ENCODE assay signal across 8 cellular contexts in the genomic region with DNA sequence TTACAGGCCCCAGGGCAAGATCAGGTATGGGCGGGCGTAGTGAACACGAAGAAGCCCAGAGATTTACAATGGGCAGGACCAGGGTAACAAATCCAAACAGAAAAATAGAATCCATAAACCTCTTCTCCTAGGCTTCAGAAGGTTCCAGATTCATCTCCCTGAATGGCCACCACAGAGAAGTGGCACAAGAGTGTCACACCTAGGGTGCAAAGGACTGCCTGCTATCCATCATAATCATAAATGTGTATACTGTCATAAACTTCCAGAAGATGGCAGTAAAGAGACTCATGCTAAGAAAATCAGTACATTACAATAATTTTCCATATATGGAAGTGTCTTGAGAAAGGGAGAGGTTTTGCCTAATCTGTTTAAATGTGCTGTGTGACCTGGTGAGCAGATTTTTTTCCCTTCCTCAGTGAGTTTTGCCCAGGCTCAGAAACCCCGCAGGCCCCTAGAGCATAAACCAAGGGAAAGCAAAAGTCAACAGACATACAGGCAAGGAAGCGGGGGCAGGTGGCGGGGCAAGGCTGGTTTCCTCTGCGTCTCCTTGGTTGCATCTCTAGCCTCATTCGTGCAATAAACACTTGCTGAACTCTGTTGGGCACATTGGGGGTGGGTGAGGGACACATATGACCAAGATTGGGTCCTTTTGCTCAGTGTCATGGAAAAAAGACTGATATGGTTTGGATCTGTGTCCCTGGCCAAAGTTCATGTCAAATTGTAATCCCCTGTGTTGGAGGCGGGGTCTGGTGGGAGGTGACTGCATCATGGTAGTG.
DNase-seq lines count a peak whose midpoint lies in the region; ATAC-seq and TF ChIP-seq lines count a peak whose summit lies in the region.

No MANE protein-coding gene starts in this region.

- H3K4me3 ChIP-seq in AG10803 (ENCODE audit: low read length) (no peak overlapping the region), neural progenitor cell (no peak overlapping the region)

- H3K36me3 ChIP-seq in neural progenitor cell, result no peaks in the 10 kb centered on the region

- peaks cover 54% of the 10 kb centered on the region for H3K27me3 Mint-ChIP-seq in stimulated activated naive CD8-positive, alpha-beta T cell treated with anti-CD3 and anti-CD28 coated beads, Interleukin-15, amount 100 ng/mL, for 72 hours
- H3K27me3 Mint-ChIP-seq in neural progenitor cell (ENCODE audit: insufficient read depth, low read depth), result peaks cover 16% of the 10 kb centered on the region

- no peaks in the 10 kb centered on the region for H4K20me1 ChIP-seq in neural progenitor cell (ENCODE audit: low read depth)

- H3K4me1 Mint-ChIP-seq in stimulated activated naive CD8-positive, alpha-beta T cell treated with anti-CD3 and anti-CD28 coated beads, Interleukin-15, amount 100 ng/mL, for 72 hours, result peaks cover 14% of the 10 kb centered on the region
- peaks cover 17% of the 10 kb centered on the region for H3K4me1 Mint-ChIP-seq in neural progenitor cell

- H3K79me2 ChIP-seq in neural progenitor cell (ENCODE audit: low read depth), result no peaks in the 10 kb centered on the region

- H3K9me3 Mint-ChIP-seq in stimulated activated naive CD8-positive, alpha-beta T cell treated with anti-CD3 and anti-CD28 coated beads, Interleukin-15, amount 100 ng/mL, for 72 hours, result peaks cover 0 to 13% of the 10 kb centered on the region in 2 donors
- H3K9me3 Mint-ChIP-seq in neural progenitor cell, result peaks cover 25% of the 10 kb centered on the region

- no peak overlapping the region for H3K27ac Mint-ChIP-seq in stimulated activated naive CD8-positive, alpha-beta T cell treated with anti-CD3 and anti-CD28 coated beads, Interleukin-15, amount 100 ng/mL, for 72 hours
- H3K27ac Mint-ChIP-seq in neural progenitor cell, result no peak overlapping the region

- no peak overlapping the region for H2AFZ ChIP-seq in neural progenitor cell (replicated peaks)

- H3K27ac ChIP-seq in neural progenitor cell, result no peak overlapping the region

- no peaks in the 10 kb centered on the region for H3K4me1 ChIP-seq in neural progenitor cell

- H3K4me2 ChIP-seq in neural progenitor cell, result no peak overlapping the region

- H3K36me3 Mint-ChIP-seq in neural progenitor cell, result peaks cover 4% of the 10 kb centered on the region

- peaks cover 5% of the 10 kb centered on the region for H3K9me3 ChIP-seq in neural progenitor cell (ENCODE audit: low read depth)

- DNase-seq in AG10803 (ENCODE audit: low read depth) (peak; percentile 38), GM13976 (ENCODE audit: low spot score) (peak; percentile 43), NCI-H748 treated with DMSO at 0.1 percent for 48 hours (lab: John Stamatoyannopoulos, UW) (peak; percentile 17), dermis blood vessel endothelial cell (peak; percentile 62), neural progenitor cell (ENCODE audit: low spot score) (no peak), NCI-H226 (no peak)
- no peak for DNase-seq in stimulated activated naive CD8-positive, alpha-beta T cell treated with anti-CD3 and anti-CD28 coated beads, Interleukin-15, amount 100 ng/mL, for 72 hours
- no peak for DNase-seq in activated naive CD4-positive, alpha-beta T cell treated with anti-CD3 and anti-CD28 coated beads, Interleukin-2, amount 50 U/mL, for 16 hours

- H3F3A ChIP-seq in neural progenitor cell (ENCODE audit: low read depth), result no peaks in the 10 kb centered on the region

- in situ Hi-C loops in GM13976 (cut with MboI; ENCODE audit: low sequenced_read_pairs, unreplicated experiment), result no loop called here

- peak; percentile 30 for ATAC-seq in stimulated activated naive CD8-positive, alpha-beta T cell treated with anti-CD3 and anti-CD28 coated beads, Interleukin-15, amount 100 ng/mL, for 72 hours

- H3K27me3 ChIP-seq in neural progenitor cell, result peaks cover 8% of the 10 kb centered on the region

- H3K9ac ChIP-seq in neural progenitor cell, result no peak overlapping the region

- TF ChIP-seq CTCF in AG10803 (conservative IDR thresholded peaks at IDR 0.05; ENCODE audit: low read length), result peak; percentile 49
- no peak for TF ChIP-seq CTCF in GM13976 (IDR thresholded peaks at IDR 0.05; ENCODE audit: borderline replicate concordance, control extremely low read depth, extremely low read depth, insufficient read depth, missing control alignments)
- no peak for TF ChIP-seq CTCF in neural progenitor cell (IDR thresholded peaks at IDR 0.05)

- no peak overlapping the region for H3K4me3 Mint-ChIP-seq in stimulated activated naive CD8-positive, alpha-beta T cell treated with anti-CD3 and anti-CD28 coated beads, Interleukin-15, amount 100 ng/mL, for 72 hours
- H3K4me3 Mint-ChIP-seq in neural progenitor cell, result no peak overlapping the region

Comparison
In these comparisons a context has a peak if more than half of its experiments do, and no peak if none do; other contexts are left out.
1. DNase-seq: peak in AG10803 (single experiment), GM13976 (single experiment), NCI-H748 treated with DMSO at 0.1 percent for 48 hours (single experiment) and dermis blood vessel endothelial cell (single experiment); none in stimulated activated naive CD8-positive, alpha-beta T cell treated with anti-CD3 and anti-CD28 coated beads, Interleukin-15, amount 100 ng/mL, for 72 hours (0 of 2), activated naive CD4-positive, alpha-beta T cell treated with anti-CD3 and anti-CD28 coated beads, Interleukin-2, amount 50 U/mL, for 16 hours (single experiment), neural progenitor cell (single experiment) and NCI-H226 (single experiment).